Comparison of ENCODE assay signal across 1 cellular context in genomic region chr14:90580381-90581335, GRCh38.
TF ChIP-seq lines count a peak whose summit lies in the region.

No MANE protein-coding gene starts in this region.

TF ChIP-seq in K562, 482 proteins besides CTCF, POLR2A, EP300 and RAD21 (continued from another document):
- TF ChIP-seq, protein P1, sequence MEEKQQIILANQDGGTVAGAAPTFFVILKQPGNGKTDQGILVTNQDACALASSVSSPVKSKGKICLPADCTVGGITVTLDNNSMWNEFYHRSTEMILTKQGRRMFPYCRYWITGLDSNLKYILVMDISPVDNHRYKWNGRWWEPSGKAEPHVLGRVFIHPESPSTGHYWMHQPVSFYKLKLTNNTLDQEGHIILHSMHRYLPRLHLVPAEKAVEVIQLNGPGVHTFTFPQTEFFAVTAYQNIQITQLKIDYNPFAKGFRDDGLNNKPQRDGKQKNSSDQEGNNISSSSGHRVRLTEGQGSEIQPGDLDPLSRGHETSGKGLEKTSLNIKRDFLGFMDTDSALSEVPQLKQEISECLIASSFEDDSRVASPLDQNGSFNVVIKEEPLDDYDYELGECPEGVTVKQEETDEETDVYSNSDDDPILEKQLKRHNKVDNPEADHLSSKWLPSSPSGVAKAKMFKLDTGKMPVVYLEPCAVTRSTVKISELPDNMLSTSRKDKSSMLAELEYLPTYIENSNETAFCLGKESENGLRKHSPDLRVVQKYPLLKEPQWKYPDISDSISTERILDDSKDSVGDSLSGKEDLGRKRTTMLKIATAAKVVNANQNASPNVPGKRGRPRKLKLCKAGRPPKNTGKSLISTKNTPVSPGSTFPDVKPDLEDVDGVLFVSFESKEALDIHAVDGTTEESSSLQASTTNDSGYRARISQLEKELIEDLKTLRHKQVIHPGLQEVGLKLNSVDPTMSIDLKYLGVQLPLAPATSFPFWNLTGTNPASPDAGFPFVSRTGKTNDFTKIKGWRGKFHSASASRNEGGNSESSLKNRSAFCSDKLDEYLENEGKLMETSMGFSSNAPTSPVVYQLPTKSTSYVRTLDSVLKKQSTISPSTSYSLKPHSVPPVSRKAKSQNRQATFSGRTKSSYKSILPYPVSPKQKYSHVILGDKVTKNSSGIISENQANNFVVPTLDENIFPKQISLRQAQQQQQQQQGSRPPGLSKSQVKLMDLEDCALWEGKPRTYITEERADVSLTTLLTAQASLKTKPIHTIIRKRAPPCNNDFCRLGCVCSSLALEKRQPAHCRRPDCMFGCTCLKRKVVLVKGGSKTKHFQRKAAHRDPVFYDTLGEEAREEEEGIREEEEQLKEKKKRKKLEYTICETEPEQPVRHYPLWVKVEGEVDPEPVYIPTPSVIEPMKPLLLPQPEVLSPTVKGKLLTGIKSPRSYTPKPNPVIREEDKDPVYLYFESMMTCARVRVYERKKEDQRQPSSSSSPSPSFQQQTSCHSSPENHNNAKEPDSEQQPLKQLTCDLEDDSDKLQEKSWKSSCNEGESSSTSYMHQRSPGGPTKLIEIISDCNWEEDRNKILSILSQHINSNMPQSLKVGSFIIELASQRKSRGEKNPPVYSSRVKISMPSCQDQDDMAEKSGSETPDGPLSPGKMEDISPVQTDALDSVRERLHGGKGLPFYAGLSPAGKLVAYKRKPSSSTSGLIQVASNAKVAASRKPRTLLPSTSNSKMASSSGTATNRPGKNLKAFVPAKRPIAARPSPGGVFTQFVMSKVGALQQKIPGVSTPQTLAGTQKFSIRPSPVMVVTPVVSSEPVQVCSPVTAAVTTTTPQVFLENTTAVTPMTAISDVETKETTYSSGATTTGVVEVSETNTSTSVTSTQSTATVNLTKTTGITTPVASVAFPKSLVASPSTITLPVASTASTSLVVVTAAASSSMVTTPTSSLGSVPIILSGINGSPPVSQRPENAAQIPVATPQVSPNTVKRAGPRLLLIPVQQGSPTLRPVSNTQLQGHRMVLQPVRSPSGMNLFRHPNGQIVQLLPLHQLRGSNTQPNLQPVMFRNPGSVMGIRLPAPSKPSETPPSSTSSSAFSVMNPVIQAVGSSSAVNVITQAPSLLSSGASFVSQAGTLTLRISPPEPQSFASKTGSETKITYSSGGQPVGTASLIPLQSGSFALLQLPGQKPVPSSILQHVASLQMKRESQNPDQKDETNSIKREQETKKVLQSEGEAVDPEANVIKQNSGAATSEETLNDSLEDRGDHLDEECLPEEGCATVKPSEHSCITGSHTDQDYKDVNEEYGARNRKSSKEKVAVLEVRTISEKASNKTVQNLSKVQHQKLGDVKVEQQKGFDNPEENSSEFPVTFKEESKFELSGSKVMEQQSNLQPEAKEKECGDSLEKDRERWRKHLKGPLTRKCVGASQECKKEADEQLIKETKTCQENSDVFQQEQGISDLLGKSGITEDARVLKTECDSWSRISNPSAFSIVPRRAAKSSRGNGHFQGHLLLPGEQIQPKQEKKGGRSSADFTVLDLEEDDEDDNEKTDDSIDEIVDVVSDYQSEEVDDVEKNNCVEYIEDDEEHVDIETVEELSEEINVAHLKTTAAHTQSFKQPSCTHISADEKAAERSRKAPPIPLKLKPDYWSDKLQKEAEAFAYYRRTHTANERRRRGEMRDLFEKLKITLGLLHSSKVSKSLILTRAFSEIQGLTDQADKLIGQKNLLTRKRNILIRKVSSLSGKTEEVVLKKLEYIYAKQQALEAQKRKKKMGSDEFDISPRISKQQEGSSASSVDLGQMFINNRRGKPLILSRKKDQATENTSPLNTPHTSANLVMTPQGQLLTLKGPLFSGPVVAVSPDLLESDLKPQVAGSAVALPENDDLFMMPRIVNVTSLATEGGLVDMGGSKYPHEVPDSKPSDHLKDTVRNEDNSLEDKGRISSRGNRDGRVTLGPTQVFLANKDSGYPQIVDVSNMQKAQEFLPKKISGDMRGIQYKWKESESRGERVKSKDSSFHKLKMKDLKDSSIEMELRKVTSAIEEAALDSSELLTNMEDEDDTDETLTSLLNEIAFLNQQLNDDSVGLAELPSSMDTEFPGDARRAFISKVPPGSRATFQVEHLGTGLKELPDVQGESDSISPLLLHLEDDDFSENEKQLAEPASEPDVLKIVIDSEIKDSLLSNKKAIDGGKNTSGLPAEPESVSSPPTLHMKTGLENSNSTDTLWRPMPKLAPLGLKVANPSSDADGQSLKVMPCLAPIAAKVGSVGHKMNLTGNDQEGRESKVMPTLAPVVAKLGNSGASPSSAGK (IDR thresholded peaks at IDR 0.05): no peak
- TF ChIP-seq NR2C2 (CRISPR knock-in tag; IDR thresholded peaks at IDR 0.05) (peak; percentile 68; the same call in 1 of the 2 replicates), NR2C2 (tag; IDR thresholded peaks at IDR 0.05) (no peak), NCOA1 (IDR thresholded peaks at IDR 0.05; ENCODE audit: low read depth) (no peak), TFAP4 (CRISPR knock-in tag; IDR thresholded peaks at IDR 0.05; ENCODE audit: borderline replicate concordance) (peak; percentile 7; the same call in 1 of the 2 replicates), MEIS2 (IDR thresholded peaks at IDR 0.05; ENCODE audit: partially characterized antibody) (no peak), NR2C1 (IDR thresholded peaks at IDR 0.05) (peak; percentile 58), NR2C1 (tag; IDR thresholded peaks at IDR 0.05) (peak; percentile 64)
- TF ChIP-seq, protein P2, sequence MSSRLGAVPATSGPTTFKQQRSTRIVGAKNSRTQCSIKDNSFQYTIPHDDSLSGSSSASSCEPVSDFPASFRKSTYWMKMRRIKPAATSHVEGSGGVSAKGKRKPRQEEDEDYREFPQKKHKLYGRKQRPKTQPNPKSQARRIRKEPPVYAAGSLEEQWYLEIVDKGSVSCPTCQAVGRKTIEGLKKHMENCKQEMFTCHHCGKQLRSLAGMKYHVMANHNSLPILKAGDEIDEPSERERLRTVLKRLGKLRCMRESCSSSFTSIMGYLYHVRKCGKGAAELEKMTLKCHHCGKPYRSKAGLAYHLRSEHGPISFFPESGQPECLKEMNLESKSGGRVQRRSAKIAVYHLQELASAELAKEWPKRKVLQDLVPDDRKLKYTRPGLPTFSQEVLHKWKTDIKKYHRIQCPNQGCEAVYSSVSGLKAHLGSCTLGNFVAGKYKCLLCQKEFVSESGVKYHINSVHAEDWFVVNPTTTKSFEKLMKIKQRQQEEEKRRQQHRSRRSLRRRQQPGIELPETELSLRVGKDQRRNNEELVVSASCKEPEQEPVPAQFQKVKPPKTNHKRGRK (tag; IDR thresholded peaks at IDR 0.05): no peak
